1 cellular context compared by ENCODE assay signal in genomic region chr4:7970031-7970946, GRCh38.
TF ChIP-seq lines count a peak whose summit lies in the region.

No MANE protein-coding gene starts in this region.

TF ChIP-seq in HepG2, 621 proteins besides CTCF, POLR2A, EP300 and RAD21 (continued from another document and continues in another):
- TF ChIP-seq FOXK2 (IDR thresholded peaks at IDR 0.05) (no peak), AKAP8 (CRISPR knock-in tag; IDR thresholded peaks at IDR 0.05) (no peak), ZNF362 (CRISPR knock-in tag; IDR thresholded peaks at IDR 0.05; ENCODE audit: borderline replicate concordance) (no peak), ZNF720 (CRISPR knock-in tag; IDR thresholded peaks at IDR 0.05) (no peak), PRDM10 (CRISPR knock-in tag; IDR thresholded peaks at IDR 0.05; ENCODE audit: low read depth) (no peak), SETDB1 (CRISPR knock-in tag; IDR thresholded peaks at IDR 0.05; ENCODE audit: borderline replicate concordance) (no peak), PHF20 (CRISPR knock-in tag; IDR thresholded peaks at IDR 0.05) (no peak; the same call in 1 of the 2 replicates), ZBTB7A (CRISPR knock-in tag; IDR thresholded peaks at IDR 0.05) (peak; percentile 48; the same call in 1 of the 2 replicates), EZH2 (conservative IDR thresholded peaks at IDR 0.05; ENCODE audit: low read depth, low read length) (no peak), ZNF784 (CRISPR knock-in tag; IDR thresholded peaks at IDR 0.05; ENCODE audit: borderline replicate concordance) (no peak), ZNF652 (CRISPR knock-in tag; IDR thresholded peaks at IDR 0.05; ENCODE audit: borderline replicate concordance, low read depth) (no peak; the same call in 1 of the 2 replicates), ZNF547 (CRISPR knock-in tag; IDR thresholded peaks at IDR 0.05) (no peak; the same call in 1 of the 2 replicates), NKX3-1 (CRISPR knock-in tag; IDR thresholded peaks at IDR 0.05) (no peak), KLF16 (CRISPR knock-in tag; IDR thresholded peaks at IDR 0.05) (0 out of 4 replicates have a peak, but pooled peaks of 1 of the 2 experiments have one; percentile 23), ZIK1 (CRISPR knock-in tag; IDR thresholded peaks at IDR 0.05; ENCODE audit: borderline replicate concordance, low read depth) (0 out of 2 replicates have a peak, but pooled peaks have one; percentile 51), ZNF644 (CRISPR knock-in tag; IDR thresholded peaks at IDR 0.05; ENCODE audit: low read depth) (no peak), IRX3 (CRISPR knock-in tag; IDR thresholded peaks at IDR 0.05; ENCODE audit: borderline replicate concordance, low read depth) (no peak), ZNF782 (CRISPR knock-in tag; IDR thresholded peaks at IDR 0.05; ENCODE audit: borderline replicate concordance) (no peak), ZBTB26 (CRISPR knock-in tag; IDR thresholded peaks at IDR 0.05; ENCODE audit: borderline replicate concordance) (no peak), GZF1 (CRISPR knock-in tag; IDR thresholded peaks at IDR 0.05) (no peak), MZF1 (CRISPR knock-in tag; IDR thresholded peaks at IDR 0.05; ENCODE audit: borderline replicate concordance) (peak; percentile 17; the same call in 1 of the 2 replicates), TBX2 (CRISPR knock-in tag; IDR thresholded peaks at IDR 0.05; ENCODE audit: borderline replicate concordance) (peak; percentile 88), GATAD2A (CRISPR knock-in tag; IDR thresholded peaks at IDR 0.05) (peak; percentile 66), CENPT (CRISPR knock-in tag; IDR thresholded peaks at IDR 0.05; ENCODE audit: low read depth) (no peak), GABPA (IDR thresholded peaks at IDR 0.05; ENCODE audit: low read depth, low read length) (no peak), GABPA (CRISPR knock-in tag; IDR thresholded peaks at IDR 0.05; ENCODE audit: low read depth) (peak; percentile 78), NONO (IDR thresholded peaks at IDR 0.05) (no peak), NONO (CRISPR knock-in tag; conservative IDR thresholded peaks at IDR 0.05) (0 out of 2 replicates have a peak, but pooled peaks have one; percentile 24), ZSCAN22 (CRISPR knock-in tag; IDR thresholded peaks at IDR 0.05) (no peak), ZZZ3 (CRISPR knock-in tag; IDR thresholded peaks at IDR 0.05; ENCODE audit: borderline replicate concordance) (peak; percentile 72), ZNF468 (CRISPR knock-in tag; IDR thresholded peaks at IDR 0.05) (no peak), TMF1 (CRISPR knock-in tag; IDR thresholded peaks at IDR 0.05; ENCODE audit: low read depth) (no peak)
- TF ChIP-seq, protein P1, sequence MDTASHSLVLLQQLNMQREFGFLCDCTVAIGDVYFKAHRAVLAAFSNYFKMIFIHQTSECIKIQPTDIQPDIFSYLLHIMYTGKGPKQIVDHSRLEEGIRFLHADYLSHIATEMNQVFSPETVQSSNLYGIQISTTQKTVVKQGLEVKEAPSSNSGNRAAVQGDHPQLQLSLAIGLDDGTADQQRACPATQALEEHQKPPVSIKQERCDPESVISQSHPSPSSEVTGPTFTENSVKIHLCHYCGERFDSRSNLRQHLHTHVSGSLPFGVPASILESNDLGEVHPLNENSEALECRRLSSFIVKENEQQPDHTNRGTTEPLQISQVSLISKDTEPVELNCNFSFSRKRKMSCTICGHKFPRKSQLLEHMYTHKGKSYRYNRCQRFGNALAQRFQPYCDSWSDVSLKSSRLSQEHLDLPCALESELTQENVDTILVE (CRISPR knock-in tag; IDR thresholded peaks at IDR 0.05), result no peak
- TF ChIP-seq, protein P2, sequence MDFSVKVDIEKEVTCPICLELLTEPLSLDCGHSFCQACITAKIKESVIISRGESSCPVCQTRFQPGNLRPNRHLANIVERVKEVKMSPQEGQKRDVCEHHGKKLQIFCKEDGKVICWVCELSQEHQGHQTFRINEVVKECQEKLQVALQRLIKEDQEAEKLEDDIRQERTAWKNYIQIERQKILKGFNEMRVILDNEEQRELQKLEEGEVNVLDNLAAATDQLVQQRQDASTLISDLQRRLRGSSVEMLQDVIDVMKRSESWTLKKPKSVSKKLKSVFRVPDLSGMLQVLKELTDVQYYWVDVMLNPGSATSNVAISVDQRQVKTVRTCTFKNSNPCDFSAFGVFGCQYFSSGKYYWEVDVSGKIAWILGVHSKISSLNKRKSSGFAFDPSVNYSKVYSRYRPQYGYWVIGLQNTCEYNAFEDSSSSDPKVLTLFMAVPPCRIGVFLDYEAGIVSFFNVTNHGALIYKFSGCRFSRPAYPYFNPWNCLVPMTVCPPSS (IDR thresholded peaks at IDR 0.05), result no peak
- TF ChIP-seq, protein P3, sequence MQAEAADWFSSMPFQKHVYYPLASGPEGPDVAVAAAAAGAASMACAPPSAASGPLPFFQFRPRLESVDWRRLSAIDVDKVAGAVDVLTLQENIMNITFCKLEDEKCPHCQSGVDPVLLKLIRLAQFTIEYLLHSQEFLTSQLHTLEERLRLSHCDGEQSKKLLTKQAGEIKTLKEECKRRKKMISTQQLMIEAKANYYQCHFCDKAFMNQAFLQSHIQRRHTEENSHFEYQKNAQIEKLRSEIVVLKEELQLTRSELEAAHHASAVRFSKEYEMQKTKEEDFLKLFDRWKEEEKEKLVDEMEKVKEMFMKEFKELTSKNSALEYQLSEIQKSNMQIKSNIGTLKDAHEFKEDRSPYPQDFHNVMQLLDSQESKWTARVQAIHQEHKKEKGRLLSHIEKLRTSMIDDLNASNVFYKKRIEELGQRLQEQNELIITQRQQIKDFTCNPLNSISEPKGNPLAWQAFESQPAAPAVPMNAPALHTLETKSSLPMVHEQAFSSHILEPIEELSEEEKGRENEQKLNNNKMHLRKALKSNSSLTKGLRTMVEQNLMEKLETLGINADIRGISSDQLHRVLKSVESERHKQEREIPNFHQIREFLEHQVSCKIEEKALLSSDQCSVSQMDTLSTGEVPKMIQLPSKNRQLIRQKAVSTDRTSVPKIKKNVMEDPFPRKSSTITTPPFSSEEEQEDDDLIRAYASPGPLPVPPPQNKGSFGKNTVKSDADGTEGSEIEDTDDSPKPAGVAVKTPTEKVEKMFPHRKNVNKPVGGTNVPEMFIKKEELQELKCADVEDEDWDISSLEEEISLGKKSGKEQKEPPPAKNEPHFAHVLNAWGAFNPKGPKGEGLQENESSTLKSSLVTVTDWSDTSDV (CRISPR knock-in tag; IDR thresholded peaks at IDR 0.05), result no peak
- TF ChIP-seq, protein P4, sequence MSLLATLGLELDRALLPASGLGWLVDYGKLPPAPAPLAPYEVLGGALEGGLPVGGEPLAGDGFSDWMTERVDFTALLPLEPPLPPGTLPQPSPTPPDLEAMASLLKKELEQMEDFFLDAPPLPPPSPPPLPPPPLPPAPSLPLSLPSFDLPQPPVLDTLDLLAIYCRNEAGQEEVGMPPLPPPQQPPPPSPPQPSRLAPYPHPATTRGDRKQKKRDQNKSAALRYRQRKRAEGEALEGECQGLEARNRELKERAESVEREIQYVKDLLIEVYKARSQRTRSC (CRISPR knock-in tag; IDR thresholded peaks at IDR 0.05; ENCODE audit: low read depth), result no peak
- TF ChIP-seq, protein P5, sequence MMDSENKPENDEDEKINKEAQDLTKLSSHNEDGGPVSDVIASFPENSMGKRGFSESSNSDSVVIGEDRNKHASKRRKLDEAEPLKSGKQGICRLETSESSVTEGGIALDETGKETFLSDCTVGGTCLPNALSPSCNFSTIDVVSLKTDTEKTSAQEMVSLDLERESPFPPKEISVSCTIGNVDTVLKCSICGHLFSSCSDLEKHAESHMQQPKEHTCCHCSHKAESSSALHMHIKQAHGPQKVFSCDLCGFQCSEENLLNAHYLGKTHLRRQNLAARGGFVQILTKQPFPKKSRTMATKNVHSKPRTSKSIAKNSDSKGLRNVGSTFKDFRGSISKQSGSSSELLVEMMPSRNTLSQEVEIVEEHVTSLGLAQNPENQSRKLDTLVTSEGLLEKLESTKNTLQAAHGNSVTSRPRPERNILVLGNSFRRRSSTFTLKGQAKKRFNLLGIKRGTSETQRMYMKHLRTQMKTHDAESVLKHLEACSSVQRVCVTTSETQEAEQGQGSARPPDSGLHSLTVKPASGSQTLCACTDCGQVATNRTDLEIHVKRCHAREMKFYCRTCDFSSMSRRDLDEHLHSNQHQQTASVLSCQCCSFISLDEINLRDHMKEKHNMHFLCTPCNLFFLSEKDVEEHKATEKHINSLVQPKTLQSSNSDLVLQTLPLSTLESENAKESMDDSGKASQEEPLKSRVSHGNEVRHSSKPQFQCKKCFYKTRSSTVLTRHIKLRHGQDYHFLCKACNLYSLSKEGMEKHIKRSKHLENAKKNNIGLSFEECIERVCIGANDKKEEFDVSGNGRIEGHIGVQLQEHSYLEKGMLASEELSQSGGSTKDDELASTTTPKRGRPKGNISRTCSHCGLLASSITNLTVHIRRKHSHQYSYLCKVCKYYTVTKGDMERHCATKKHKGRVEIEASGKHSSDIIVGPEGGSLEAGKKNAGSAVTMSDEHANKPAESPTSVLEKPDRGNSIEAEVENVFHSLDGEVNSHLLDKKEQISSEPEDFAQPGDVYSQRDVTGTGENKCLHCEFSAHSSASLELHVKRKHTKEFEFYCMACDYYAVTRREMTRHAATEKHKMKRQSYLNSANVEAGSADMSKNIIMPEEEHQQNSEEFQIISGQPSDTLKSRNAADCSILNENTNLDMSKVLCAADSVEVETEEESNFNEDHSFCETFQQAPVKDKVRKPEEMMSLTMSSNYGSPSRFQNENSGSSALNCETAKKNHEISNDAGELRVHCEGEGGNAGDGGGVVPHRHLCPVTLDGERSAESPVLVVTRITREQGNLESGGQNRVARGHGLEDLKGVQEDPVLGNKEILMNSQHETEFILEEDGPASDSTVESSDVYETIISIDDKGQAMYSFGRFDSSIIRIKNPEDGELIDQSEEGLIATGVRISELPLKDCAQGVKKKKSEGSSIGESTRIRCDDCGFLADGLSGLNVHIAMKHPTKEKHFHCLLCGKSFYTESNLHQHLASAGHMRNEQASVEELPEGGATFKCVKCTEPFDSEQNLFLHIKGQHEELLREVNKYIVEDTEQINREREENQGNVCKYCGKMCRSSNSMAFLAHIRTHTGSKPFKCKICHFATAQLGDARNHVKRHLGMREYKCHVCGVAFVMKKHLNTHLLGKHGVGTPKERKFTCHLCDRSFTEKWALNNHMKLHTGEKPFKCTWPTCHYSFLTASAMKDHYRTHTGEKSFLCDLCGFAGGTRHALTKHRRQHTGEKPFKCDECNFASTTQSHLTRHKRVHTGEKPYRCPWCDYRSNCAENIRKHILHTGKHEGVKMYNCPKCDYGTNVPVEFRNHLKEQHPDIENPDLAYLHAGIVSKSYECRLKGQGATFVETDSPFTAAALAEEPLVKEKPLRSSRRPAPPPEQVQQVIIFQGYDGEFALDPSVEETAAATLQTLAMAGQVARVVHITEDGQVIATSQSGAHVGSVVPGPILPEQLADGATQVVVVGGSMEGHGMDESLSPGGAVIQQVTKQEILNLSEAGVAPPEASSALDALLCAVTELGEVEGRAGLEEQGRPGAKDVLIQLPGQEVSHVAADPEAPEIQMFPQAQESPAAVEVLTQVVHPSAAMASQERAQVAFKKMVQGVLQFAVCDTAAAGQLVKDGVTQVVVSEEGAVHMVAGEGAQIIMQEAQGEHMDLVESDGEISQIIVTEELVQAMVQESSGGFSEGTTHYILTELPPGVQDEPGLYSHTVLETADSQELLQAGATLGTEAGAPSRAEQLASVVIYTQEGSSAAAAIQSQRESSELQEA (CRISPR knock-in tag; IDR thresholded peaks at IDR 0.05; ENCODE audit: not compliant biosample characterization), result peak; percentile 49
